Comparison of ENCODE assay signal across 1 cellular context in genomic region chr4:70705146-70705855, GRCh38.
TF ChIP-seq lines count a peak whose summit lies in the region.

No MANE protein-coding gene starts in this region.

TF ChIP-seq in HEK293, 187 proteins besides CTCF, POLR2A, EP300 and RAD21 (continued from another document and continues in another):
- TF ChIP-seq ZNF449 (tag by site-specific recombination; IDR thresholded peaks at IDR 0.05): no peak; the same call in 1 of the 2 replicates
- TF ChIP-seq ZSCAN4 (tag by site-specific recombination; IDR thresholded peaks at IDR 0.05): no peak
- no peak for TF ChIP-seq RBAK (tag by site-specific recombination; IDR thresholded peaks at IDR 0.05)
- no peak for TF ChIP-seq PRDM1 (tag by site-specific recombination; IDR thresholded peaks at IDR 0.05)
- TF ChIP-seq ZNF692 (tag by site-specific recombination; IDR thresholded peaks at IDR 0.05): peak; percentile 54; the same call in 1 of the 2 replicates
- no peak for TF ChIP-seq ZNF202 (tag by site-specific recombination; IDR thresholded peaks at IDR 0.05; ENCODE audit: borderline replicate concordance)
- TF ChIP-seq ZNF324 (tag by site-specific recombination; IDR thresholded peaks at IDR 0.05): 0 out of 2 replicates have a peak, but pooled peaks have one; percentile 23
- no peak for TF ChIP-seq ZNF530 (tag by site-specific recombination; IDR thresholded peaks at IDR 0.05; ENCODE audit: low read depth)
- TF ChIP-seq PRDM10 (tag by site-specific recombination; IDR thresholded peaks at IDR 0.05): peak; percentile 78
- TF ChIP-seq WT1 (tag by site-specific recombination; IDR thresholded peaks at IDR 0.05): peak; percentile 30; the same call in 1 of the 2 replicates
- no peak for TF ChIP-seq ZNF707 (tag by site-specific recombination; IDR thresholded peaks at IDR 0.05)
- no peak for TF ChIP-seq ZNF140 (tag by site-specific recombination; IDR thresholded peaks at IDR 0.05)
- no peak for TF ChIP-seq ZNF148 (tag by site-specific recombination; IDR thresholded peaks at IDR 0.05; ENCODE audit: borderline replicate concordance)
- no peak for TF ChIP-seq ZNF23 (tag by site-specific recombination; IDR thresholded peaks at IDR 0.05; ENCODE audit: borderline replicate concordance)
- no peak for TF ChIP-seq ZNF837 (tag by site-specific recombination; IDR thresholded peaks at IDR 0.05)
- no peak for TF ChIP-seq ZNF555 (tag by site-specific recombination; conservative IDR thresholded peaks at IDR 0.05)
- peak; percentile 79 for TF ChIP-seq KLF16 (tag by site-specific recombination; IDR thresholded peaks at IDR 0.05)
- TF ChIP-seq ZNF19 (tag by site-specific recombination; IDR thresholded peaks at IDR 0.05; ENCODE audit: low read depth): no peak
- TF ChIP-seq ELK4 (IDR thresholded peaks at IDR 0.05; ENCODE audit: borderline replicate concordance, low read depth, low read length): no peak
- TF ChIP-seq ZNF777 (tag by site-specific recombination; IDR thresholded peaks at IDR 0.05; ENCODE audit: borderline replicate concordance): no peak
- TF ChIP-seq ZNF747 (tag by site-specific recombination; IDR thresholded peaks at IDR 0.05): no peak
- TF ChIP-seq ZNF658 (tag by site-specific recombination; IDR thresholded peaks at IDR 0.05): no peak
- TF ChIP-seq ZNF223 (tag by site-specific recombination; IDR thresholded peaks at IDR 0.05): no peak
- TF ChIP-seq ZNF362 (tag by site-specific recombination; IDR thresholded peaks at IDR 0.05): no peak
- no peak for TF ChIP-seq ZNF16 (tag by site-specific recombination; IDR thresholded peaks at IDR 0.05; ENCODE audit: low read depth)
- no peak for TF ChIP-seq TCF7L2 (IDR thresholded peaks at IDR 0.05; ENCODE audit: borderline replicate concordance, low read depth, low read length)
- TF ChIP-seq ZBTB49 (tag by site-specific recombination; IDR thresholded peaks at IDR 0.05; ENCODE audit: low read depth): no peak
- no peak for TF ChIP-seq INSM2 (tag by site-specific recombination; IDR thresholded peaks at IDR 0.05)
- no peak for TF ChIP-seq ATF2 (tag by site-specific recombination; IDR thresholded peaks at IDR 0.05; ENCODE audit: low read depth)
- TF ChIP-seq ZSCAN5A (tag by site-specific recombination; IDR thresholded peaks at IDR 0.05): 0 out of 2 replicates have a peak, but pooled peaks have one; percentile 20
- 0 out of 2 replicates have a peak, but pooled peaks have one; percentile 36 for TF ChIP-seq ZNF561 (tag by site-specific recombination; IDR thresholded peaks at IDR 0.05; ENCODE audit: borderline replicate concordance)
- TF ChIP-seq ZNF529 (tag by site-specific recombination; IDR thresholded peaks at IDR 0.05; ENCODE audit: insufficient replicate concordance): no peak
- TF ChIP-seq ZNF558 (tag by site-specific recombination; IDR thresholded peaks at IDR 0.05): no peak
- 0 out of 2 replicates have a peak, but pooled peaks have one; percentile 53 for TF ChIP-seq KLF17 (tag by site-specific recombination; IDR thresholded peaks at IDR 0.05)
- TF ChIP-seq ZNF843 (tag by site-specific recombination; IDR thresholded peaks at IDR 0.05): no peak
